Comparison of ENCODE assay signal across 16 cellular contexts in the genomic region with DNA sequence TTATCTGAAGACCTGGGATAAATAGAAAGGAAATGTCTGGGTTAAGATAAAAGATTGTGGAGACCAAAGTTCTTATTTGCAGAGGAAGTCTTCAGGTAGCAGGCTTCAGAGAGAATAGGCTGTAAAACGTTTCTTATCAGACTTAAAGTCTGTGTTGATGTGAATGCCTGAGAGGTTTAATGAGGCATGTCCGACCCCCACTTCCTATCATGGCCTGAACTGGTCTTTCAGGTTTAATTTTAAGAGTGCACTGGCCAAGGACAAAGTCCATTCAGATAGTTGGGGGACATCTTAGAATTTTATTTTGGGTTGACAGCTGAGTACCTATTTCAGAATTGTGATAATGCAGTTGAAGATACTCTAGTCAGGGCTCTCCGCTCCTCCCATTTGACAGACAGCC.
"Had no signal": no experiment of that assay in that cellular context is flagged by ENCODE, and none has a peak within 500 bp of the region (broad histone marks: within the 10 kb centered on the region; RNA-seq: fewer than 3 reads in every experiment).

No MANE protein-coding gene starts in this region.

- H3K27me3 ChIP-seq: gastroesophageal sphincter, suprapubic skin had no signal

- H3K4me3 Mint-ChIP-seq: activated CD4-positive, alpha-beta T cell treated with anti-CD3 and anti-CD28 coated beads, Interleukin-2, amount 10 ng/mL, durations not matched to agents 7 days and 5 days; nephron had no signal

- H3K36me3 ChIP-seq: gastroesophageal sphincter, suprapubic skin had no signal

- H3K4me1 Mint-ChIP-seq: activated CD4-positive, alpha-beta T cell treated with anti-CD3 and anti-CD28 coated beads, Interleukin-2, amount 10 ng/mL, durations not matched to agents 7 days and 5 days; nephron had no signal

- H3K27ac ChIP-seq: epithelial cell of prostate, gastroesophageal sphincter, suprapubic skin had no signal

- H3K27ac Mint-ChIP-seq: activated CD4-positive, alpha-beta T cell treated with anti-CD3 and anti-CD28 coated beads, Interleukin-2, amount 10 ng/mL, durations not matched to agents 7 days and 5 days; nephron had no signal

- ATAC-seq: gastroesophageal sphincter; left cardiac atrium; stimulated activated naive CD8-positive, alpha-beta T cell treated with anti-CD3 and anti-CD28 coated beads, Interleukin-15, Interleukin-2, amounts not matched to agents 100 U/mL and 50 U/mL, for 24 hours had no signal

- DNase-seq: activated CD4-positive, alpha-beta T cell treated with anti-CD3 and anti-CD28 coated beads, Interleukin-2, amount 10 ng/mL, durations not matched to agents 7 days and 5 days; activated CD4-positive, CD25-positive, alpha-beta regulatory T cell; activated CD8-positive, alpha-beta memory T cell treated with anti-CD3 and anti-CD28 coated beads for 24 hours; activated naive CD4-positive, alpha-beta T cell treated with Interleukin-2 at 50 U/mL for 16 hours; caudate nucleus; cortex of kidney; effector memory CD4-positive, alpha-beta T cell; hypothalamus; left cardiac atrium; stimulated activated CD4-positive, alpha-beta T cell treated with anti-CD3 and anti-CD28 coated beads, Interleukin-4, amount 100 ng/mL, for 1 hour; stimulated activated CD8-positive, alpha-beta memory T cell treated with anti-CD3 and anti-CD28 coated beads, Interleukin-4, amount 100 ng/mL, for 48 hours; stimulated activated naive CD8-positive, alpha-beta T cell treated with anti-CD3 and anti-CD28 coated beads, Interleukin-15, Interleukin-2, amounts not matched to agents 100 U/mL and 50 U/mL, for 24 hours had no signal

- H3K4me1 ChIP-seq: gastroesophageal sphincter, suprapubic skin had no signal

- H3K9me3 ChIP-seq: gastroesophageal sphincter, suprapubic skin had no signal

- H3K9me3 Mint-ChIP-seq: activated CD4-positive, alpha-beta T cell treated with anti-CD3 and anti-CD28 coated beads, Interleukin-2, amount 10 ng/mL, durations not matched to agents 7 days and 5 days; nephron had no signal

- H3K4me3 ChIP-seq: gastroesophageal sphincter, suprapubic skin had no signal
